ENCODE assay signal across 11 cellular contexts in genomic region chr17:10357768-10358167, GRCh38. TPM values are rescaled to one million over a fixed set of nuclear protein-coding genes. Genes with fewer than 3 reads are reported as not detected.
DNase-seq lines count a peak whose midpoint lies in the region; TF ChIP-seq lines count a peak whose summit lies in the region.
"Had no signal": no experiment of that assay in that cellular context is flagged by ENCODE, and none has a peak within 500 bp of the region (broad histone marks: within the 10 kb centered on the region; RNA-seq: fewer than 3 reads in every experiment).

No MANE protein-coding gene starts in this region.

- H3K4me3 ChIP-seq in NB4 (ENCODE audit: low read depth, low read length) (no peak overlapping the region), epithelial cell of proximal tubule (ENCODE audit: low read depth, low read length) (no peak overlapping the region)

- H3K36me3 Mint-ChIP-seq in activated CD4-positive, alpha-beta T cell treated with anti-CD3 and anti-CD28 coated beads, Interleukin-2, amount 10 ng/mL, durations not matched to agents 24 days and 14 days (ENCODE audit: low read depth) = no peaks in the 10 kb centered on the region
- H3K36me3 Mint-ChIP-seq: CD8-positive, alpha-beta memory T cell had no signal

- no peaks in the 10 kb centered on the region for H3K9me3 Mint-ChIP-seq in activated CD4-positive, alpha-beta T cell treated with anti-CD3 and anti-CD28 coated beads, Interleukin-2, amount 10 ng/mL, durations not matched to agents 24 days and 14 days

- intact Hi-C loops in activated CD4-positive, alpha-beta T cell treated with anti-CD3 and anti-CD28 coated beads, Interleukin-2, amount 10 ng/mL, durations not matched to agents 24 days and 14 days (cut with micrococcal nuclease) = no loop called here

- DNase-seq in activated CD4-positive, alpha-beta T cell treated with anti-CD3 and anti-CD28 coated beads, Interleukin-2, amount 10 ng/mL, durations not matched to agents 24 days and 14 days = peak; percentile 57
- no peak for DNase-seq in activated CD4-positive, alpha-beta T cell treated with anti-CD3 and anti-CD28 coated beads, Interleukin-2, amount 50 U/mL, for 4 hours
- peak; percentile 29 for DNase-seq in NB4 (ENCODE audit: low read depth)
- DNase-seq in epithelial cell of proximal tubule (ENCODE audit: low read depth) = no peak
- peak; percentile 5 for DNase-seq in stimulated activated CD4-positive, alpha-beta T cell treated with anti-CD3 and anti-CD28 coated beads, Interleukin-4, amount 100 ng/mL, for 1 hour
- DNase-seq in NCI-H2171 (lab: John Stamatoyannopoulos, UW) = no peak
- no peak for DNase-seq in hippocampal formation (lab: John Stamatoyannopoulos, UW)
- no peak for DNase-seq in NCI-H446 treated with DMSO at 0.1 percent for 48 hours (lab: John Stamatoyannopoulos, UW)

- no peak for TF ChIP-seq POLR2A in NB4 (IDR thresholded peaks at IDR 0.05; ENCODE audit: extremely low read depth, insufficient read length)

- no peak overlapping the region for H3K27ac Mint-ChIP-seq in activated CD4-positive, alpha-beta T cell treated with anti-CD3 and anti-CD28 coated beads, Interleukin-2, amount 10 ng/mL, durations not matched to agents 24 days and 14 days

- no peak overlapping the region for H3K4me3 Mint-ChIP-seq in activated CD4-positive, alpha-beta T cell treated with anti-CD3 and anti-CD28 coated beads, Interleukin-2, amount 10 ng/mL, durations not matched to agents 24 days and 14 days
- H3K4me3 Mint-ChIP-seq: CD8-positive, alpha-beta memory T cell had no signal

- no peaks in the 10 kb centered on the region for H3K4me1 Mint-ChIP-seq in activated CD4-positive, alpha-beta T cell treated with anti-CD3 and anti-CD28 coated beads, Interleukin-2, amount 10 ng/mL, durations not matched to agents 24 days and 14 days
- H3K4me1 Mint-ChIP-seq: CD8-positive, alpha-beta memory T cell had no signal

- TF ChIP-seq CTCF in NB4 (IDR thresholded peaks at IDR 0.05; ENCODE audit: low read depth, low read length) (peak; percentile 76), epithelial cell of proximal tubule (conservative IDR thresholded peaks at IDR 0.05; ENCODE audit: low read depth, low read length) (peak; percentile 57)

- no peaks in the 10 kb centered on the region for H3K27me3 Mint-ChIP-seq in activated CD4-positive, alpha-beta T cell treated with anti-CD3 and anti-CD28 coated beads, Interleukin-2, amount 10 ng/mL, durations not matched to agents 24 days and 14 days

RNA-seq across cellular contexts. Expression of gene MYH13, which starts 15.0 kb away (rescaled TPM):
- not detected in 2 replicates for total RNA-seq in activated CD4-positive, alpha-beta T cell treated with anti-CD3 and anti-CD28 coated beads, Interleukin-2, amount 10 ng/mL, durations not matched to agents 24 days and 14 days
- not detected in 2 replicates for total RNA-seq in epithelial cell of proximal tubule
- total RNA-seq: CD8-positive, alpha-beta memory T cell; omental fat pad; T-helper 1 cell treated with Interleukin-12 subunit alpha and Interleukin-12 subunit beta and Interleukin-4 antibody, amounts not matched to agents 30 ng/mL and 1 ng/mL, for 36 hours had no signal

Comparison
In these comparisons a context has a peak if more than half of its experiments do, and no peak if none do; other contexts are left out.
1. DNase-seq: peak in activated CD4-positive, alpha-beta T cell treated with anti-CD3 and anti-CD28 coated beads, Interleukin-2, amount 10 ng/mL, durations not matched to agents 24 days and 14 days (single experiment), NB4 (single experiment) and stimulated activated CD4-positive, alpha-beta T cell treated with anti-CD3 and anti-CD28 coated beads, Interleukin-4, amount 100 ng/mL, for 1 hour (single experiment); none in activated CD4-positive, alpha-beta T cell treated with anti-CD3 and anti-CD28 coated beads, Interleukin-2, amount 50 U/mL, for 4 hours (0 of 2), epithelial cell of proximal tubule (single experiment), NCI-H2171 (single experiment), hippocampal formation (0 of 2) and NCI-H446 treated with DMSO at 0.1 percent for 48 hours (single experiment).